ENCODE assay signal across 1 cellular context in genomic region chr3:46407976-46408375, GRCh38.
TF ChIP-seq lines count a peak whose summit lies in the region.

No MANE protein-coding gene starts in this region.

TF ChIP-seq in IMR-90, 13 proteins besides CTCF, POLR2A, EP300 and RAD21:
- TF ChIP-seq RCOR1 (IDR thresholded peaks at IDR 0.05; ENCODE audit: insufficient replicate concordance, low read length) = no peak
- TF ChIP-seq USF2 (IDR thresholded peaks at IDR 0.05; ENCODE audit: low read depth, low read length) = no peak
- TF ChIP-seq RFX5 (IDR thresholded peaks at IDR 0.05; ENCODE audit: low read depth, low read length) = no peak
- no peak for TF ChIP-seq BHLHE40 (IDR thresholded peaks at IDR 0.05; ENCODE audit: low read depth, low read length)
- TF ChIP-seq MXI1 (IDR thresholded peaks at IDR 0.05; ENCODE audit: borderline replicate concordance, low read depth, low read length) = no peak
- TF ChIP-seq FOS (IDR thresholded peaks at IDR 0.05; ENCODE audit: low read depth, low read length) = no peak
- TF ChIP-seq MAZ (IDR thresholded peaks at IDR 0.05; ENCODE audit: borderline replicate concordance, low read depth, low read length) = no peak
- no peak for TF ChIP-seq CHD1 (IDR thresholded peaks at IDR 0.05; ENCODE audit: low read depth, low read length)
- TF ChIP-seq ELK1 (IDR thresholded peaks at IDR 0.05; ENCODE audit: borderline replicate concordance, low read depth, low read length) = no peak
- no peak for TF ChIP-seq SMC3 (IDR thresholded peaks at IDR 0.05; ENCODE audit: low read depth, low read length)
- no peak for TF ChIP-seq NFE2L2 (IDR thresholded peaks at IDR 0.05; ENCODE audit: low read depth, low read length)
- no peak for TF ChIP-seq CEBPB (IDR thresholded peaks at IDR 0.05; ENCODE audit: low read depth, low read length)
- TF ChIP-seq MAFK (IDR thresholded peaks at IDR 0.05; ENCODE audit: low read depth, low read length) = no peak
